In the genomic region with DNA sequence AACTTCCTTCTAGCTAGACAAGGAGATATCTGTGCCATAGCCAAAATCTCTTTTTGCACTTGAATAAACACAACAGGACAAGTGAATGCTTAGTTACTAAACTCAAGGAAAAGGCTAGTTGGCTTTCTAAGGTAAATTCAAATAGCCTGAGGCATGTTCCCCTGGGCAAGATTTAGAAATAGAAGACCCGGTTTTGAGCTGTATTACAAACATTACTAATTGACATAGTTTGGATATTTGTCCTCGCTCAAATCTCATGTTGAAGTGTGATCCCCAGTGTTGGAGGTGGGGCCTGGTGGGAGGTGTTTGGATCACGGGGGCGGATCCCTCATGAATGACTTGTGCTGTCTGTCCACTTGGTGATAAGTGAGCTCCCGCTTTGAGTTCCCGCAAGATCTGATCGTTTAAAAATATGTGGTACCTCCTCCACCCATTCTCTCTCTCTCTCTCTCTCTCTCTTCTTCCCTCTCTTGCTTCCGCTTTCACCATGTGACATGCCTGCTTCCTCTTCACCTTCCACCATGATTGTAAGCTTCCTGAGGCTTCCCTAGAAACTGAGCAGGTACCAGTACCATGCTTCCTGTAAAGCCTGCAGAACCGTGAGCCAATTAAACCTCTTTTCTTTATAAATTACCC, we compare ENCODE assay signal across 1 cellular context.
TF ChIP-seq lines count a peak whose summit lies in the region.

No MANE protein-coding gene starts in this region.

TF ChIP-seq in K562, 482 proteins besides CTCF, POLR2A, EP300 and RAD21 (continued from another document and continues in another):
- TF ChIP-seq, protein P1, sequence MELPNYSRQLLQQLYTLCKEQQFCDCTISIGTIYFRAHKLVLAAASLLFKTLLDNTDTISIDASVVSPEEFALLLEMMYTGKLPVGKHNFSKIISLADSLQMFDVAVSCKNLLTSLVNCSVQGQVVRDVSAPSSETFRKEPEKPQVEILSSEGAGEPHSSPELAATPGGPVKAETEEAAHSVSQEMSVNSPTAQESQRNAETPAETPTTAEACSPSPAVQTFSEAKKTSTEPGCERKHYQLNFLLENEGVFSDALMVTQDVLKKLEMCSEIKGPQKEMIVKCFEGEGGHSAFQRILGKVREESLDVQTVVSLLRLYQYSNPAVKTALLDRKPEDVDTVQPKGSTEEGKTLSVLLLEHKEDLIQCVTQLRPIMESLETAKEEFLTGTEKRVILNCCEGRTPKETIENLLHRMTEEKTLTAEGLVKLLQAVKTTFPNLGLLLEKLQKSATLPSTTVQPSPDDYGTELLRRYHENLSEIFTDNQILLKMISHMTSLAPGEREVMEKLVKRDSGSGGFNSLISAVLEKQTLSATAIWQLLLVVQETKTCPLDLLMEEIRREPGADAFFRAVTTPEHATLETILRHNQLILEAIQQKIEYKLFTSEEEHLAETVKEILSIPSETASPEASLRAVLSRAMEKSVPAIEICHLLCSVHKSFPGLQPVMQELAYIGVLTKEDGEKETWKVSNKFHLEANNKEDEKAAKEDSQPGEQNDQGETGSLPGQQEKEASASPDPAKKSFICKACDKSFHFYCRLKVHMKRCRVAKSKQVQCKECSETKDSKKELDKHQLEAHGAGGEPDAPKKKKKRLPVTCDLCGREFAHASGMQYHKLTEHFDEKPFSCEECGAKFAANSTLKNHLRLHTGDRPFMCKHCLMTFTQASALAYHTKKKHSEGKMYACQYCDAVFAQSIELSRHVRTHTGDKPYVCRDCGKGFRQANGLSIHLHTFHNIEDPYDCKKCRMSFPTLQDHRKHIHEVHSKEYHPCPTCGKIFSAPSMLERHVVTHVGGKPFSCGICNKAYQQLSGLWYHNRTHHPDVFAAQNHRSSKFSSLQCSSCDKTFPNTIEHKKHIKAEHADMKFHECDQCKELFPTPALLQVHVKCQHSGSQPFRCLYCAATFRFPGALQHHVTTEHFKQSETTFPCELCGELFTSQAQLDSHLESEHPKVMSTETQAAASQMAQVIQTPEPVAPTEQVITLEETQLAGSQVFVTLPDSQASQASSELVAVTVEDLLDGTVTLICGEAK (IDR thresholded peaks at IDR 0.05) = 0 out of 2 replicates have a peak, but pooled peaks have one; percentile 39
- TF ChIP-seq, protein P1 (CRISPR knock-in tag; IDR thresholded peaks at IDR 0.05) = no peak
- TF ChIP-seq MCM2 (IDR thresholded peaks at IDR 0.05; ENCODE audit: low read depth) = no peak
- TF ChIP-seq, protein P2, sequence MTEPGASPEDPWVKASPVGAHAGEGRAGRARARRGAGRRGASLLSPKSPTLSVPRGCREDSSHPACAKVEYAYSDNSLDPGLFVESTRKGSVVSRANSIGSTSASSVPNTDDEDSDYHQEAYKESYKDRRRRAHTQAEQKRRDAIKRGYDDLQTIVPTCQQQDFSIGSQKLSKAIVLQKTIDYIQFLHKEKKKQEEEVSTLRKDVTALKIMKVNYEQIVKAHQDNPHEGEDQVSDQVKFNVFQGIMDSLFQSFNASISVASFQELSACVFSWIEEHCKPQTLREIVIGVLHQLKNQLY (CRISPR knock-in tag; conservative IDR thresholded peaks at IDR 0.05) = no peak
- TF ChIP-seq ZNF217 (CRISPR knock-in tag; IDR thresholded peaks at IDR 0.05) = no peak
- TF ChIP-seq AFF1 (IDR thresholded peaks at IDR 0.05; ENCODE audit: low read depth in 1 of 2, partially characterized antibody in 2 of 2) = no peak
- peak; percentile 33 for TF ChIP-seq MGA (IDR thresholded peaks at IDR 0.05)
- peak; percentile 66; the same call in 1 of the 2 replicates for TF ChIP-seq ZNF766 (CRISPR knock-in tag; conservative IDR thresholded peaks at IDR 0.05)
- no peak for TF ChIP-seq THRA (IDR thresholded peaks at IDR 0.05)
- TF ChIP-seq ILK (tag; IDR thresholded peaks at IDR 0.05; ENCODE audit: borderline replicate concordance, low read depth) = no peak
- TF ChIP-seq RBM17 (IDR thresholded peaks at IDR 0.05; ENCODE audit: borderline replicate concordance, low read depth, low read length) = no peak
- TF ChIP-seq RBM22 (IDR thresholded peaks at IDR 0.05; ENCODE audit: low read depth, low read length, poor library complexity, severe bottlenecking) = no peak
- TF ChIP-seq SMARCC2 (IDR thresholded peaks at IDR 0.05; ENCODE audit: low read depth) = no peak
- TF ChIP-seq ZNF316 (IDR thresholded peaks at IDR 0.05) = peak; percentile 64
- peak; percentile 21; the same call in 1 of the 2 replicates for TF ChIP-seq CXXC5 (CRISPR knock-in tag; IDR thresholded peaks at IDR 0.05)
- no peak for TF ChIP-seq MAFF (IDR thresholded peaks at IDR 0.05; ENCODE audit: low read length)
- TF ChIP-seq TSC22D4 (tag; IDR thresholded peaks at IDR 0.05) = no peak
- peak; percentile 49; the same call in 1 of the 2 replicates for TF ChIP-seq MYBL2 (IDR thresholded peaks at IDR 0.05; ENCODE audit: low read depth)
- TF ChIP-seq MYBL2 (CRISPR knock-in tag; IDR thresholded peaks at IDR 0.05; ENCODE audit: borderline replicate concordance) = no peak
- no peak for TF ChIP-seq ZFPM2 (CRISPR knock-in tag; IDR thresholded peaks at IDR 0.05)
- TF ChIP-seq COPS2 (conservative IDR thresholded peaks at IDR 0.05) = no peak
- no peak for TF ChIP-seq ZNF444 (CRISPR knock-in tag; IDR thresholded peaks at IDR 0.05)
- TF ChIP-seq ZNF311 (CRISPR knock-in tag; IDR thresholded peaks at IDR 0.05) = no peak
- TF ChIP-seq IRF2 (CRISPR knock-in tag; IDR thresholded peaks at IDR 0.05) = no peak
- peak; percentile 56; the same call in 1 of the 2 replicates for TF ChIP-seq EHMT2 (IDR thresholded peaks at IDR 0.05)
